ENCODE assay signal across 4 cellular contexts in the genomic region with DNA sequence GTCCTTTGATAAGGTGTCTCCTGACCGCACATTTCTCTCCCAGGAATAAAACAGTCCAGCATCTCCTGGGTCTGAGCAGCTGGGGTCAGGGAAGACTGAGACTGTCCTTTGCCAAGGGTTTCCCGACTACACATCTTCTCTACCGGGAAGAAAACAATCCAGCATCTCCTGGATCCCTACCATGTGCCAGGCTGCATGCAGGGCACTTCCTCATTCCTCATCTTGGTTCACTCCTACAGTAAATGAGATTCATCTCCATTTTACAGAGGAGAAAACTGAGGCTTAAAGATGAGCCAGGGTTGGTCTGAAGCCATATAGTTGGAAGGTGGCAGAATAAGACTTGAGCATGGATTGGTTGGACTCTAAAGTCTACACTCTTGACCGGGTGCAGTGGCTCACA.
TF ChIP-seq lines count a peak whose summit lies in the region.

No MANE protein-coding gene starts in this region.

TF ChIP-seq in A549, 52 proteins besides CTCF, POLR2A, EP300 and RAD21:
- no peak for TF ChIP-seq ESRRA (IDR thresholded peaks at IDR 0.05; ENCODE audit: borderline replicate concordance, low read length)
- no peak for TF ChIP-seq CBX2 (IDR thresholded peaks at IDR 0.05; ENCODE audit: borderline replicate concordance, low read depth)
- TF ChIP-seq, protein P1, sequence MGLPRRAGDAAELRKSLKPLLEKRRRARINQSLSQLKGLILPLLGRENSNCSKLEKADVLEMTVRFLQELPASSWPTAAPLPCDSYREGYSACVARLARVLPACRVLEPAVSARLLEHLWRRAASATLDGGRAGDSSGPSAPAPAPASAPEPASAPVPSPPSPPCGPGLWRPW (IDR thresholded peaks at IDR 0.05): no peak
- TF ChIP-seq MYC (IDR thresholded peaks at IDR 0.05; ENCODE audit: borderline replicate concordance, low read length): 0 out of 2 replicates have a peak, but pooled peaks have one; percentile 22
- no peak for TF ChIP-seq SMC3 (IDR thresholded peaks at IDR 0.05)

TF ChIP-seq in GM12891, 5 proteins besides CTCF, POLR2A, EP300 and RAD21:
- TF ChIP-seq SPI1 (IDR thresholded peaks at IDR 0.05; ENCODE audit: low read depth, low read length): peak; percentile 27; the same call in 1 of the 2 replicates
- no peak for TF ChIP-seq POU2F2 (IDR thresholded peaks at IDR 0.05; ENCODE audit: low read depth, low read length)

TF ChIP-seq in SK-N-SH, 30 proteins besides CTCF, POLR2A, EP300 and RAD21:
- TF ChIP-seq, protein P2, sequence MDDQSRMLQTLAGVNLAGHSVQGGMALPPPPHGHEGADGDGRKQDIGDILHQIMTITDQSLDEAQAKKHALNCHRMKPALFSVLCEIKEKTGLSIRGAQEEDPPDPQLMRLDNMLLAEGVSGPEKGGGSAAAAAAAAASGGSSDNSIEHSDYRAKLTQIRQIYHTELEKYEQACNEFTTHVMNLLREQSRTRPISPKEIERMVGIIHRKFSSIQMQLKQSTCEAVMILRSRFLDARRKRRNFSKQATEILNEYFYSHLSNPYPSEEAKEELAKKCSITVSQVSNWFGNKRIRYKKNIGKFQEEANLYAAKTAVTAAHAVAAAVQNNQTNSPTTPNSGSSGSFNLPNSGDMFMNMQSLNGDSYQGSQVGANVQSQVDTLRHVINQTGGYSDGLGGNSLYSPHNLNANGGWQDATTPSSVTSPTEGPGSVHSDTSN (IDR thresholded peaks at IDR 0.05): no peak
- TF ChIP-seq GABPA (IDR thresholded peaks at IDR 0.05; ENCODE audit: low read depth) (no peak), TEAD4 (IDR thresholded peaks at IDR 0.05; ENCODE audit: borderline replicate concordance, insufficient read depth) (no peak), NFIC (IDR thresholded peaks at IDR 0.05; ENCODE audit: borderline replicate concordance) (no peak), FOXM1 (IDR thresholded peaks at IDR 0.05; ENCODE audit: low read depth) (no peak)
- TF ChIP-seq, protein P3, sequence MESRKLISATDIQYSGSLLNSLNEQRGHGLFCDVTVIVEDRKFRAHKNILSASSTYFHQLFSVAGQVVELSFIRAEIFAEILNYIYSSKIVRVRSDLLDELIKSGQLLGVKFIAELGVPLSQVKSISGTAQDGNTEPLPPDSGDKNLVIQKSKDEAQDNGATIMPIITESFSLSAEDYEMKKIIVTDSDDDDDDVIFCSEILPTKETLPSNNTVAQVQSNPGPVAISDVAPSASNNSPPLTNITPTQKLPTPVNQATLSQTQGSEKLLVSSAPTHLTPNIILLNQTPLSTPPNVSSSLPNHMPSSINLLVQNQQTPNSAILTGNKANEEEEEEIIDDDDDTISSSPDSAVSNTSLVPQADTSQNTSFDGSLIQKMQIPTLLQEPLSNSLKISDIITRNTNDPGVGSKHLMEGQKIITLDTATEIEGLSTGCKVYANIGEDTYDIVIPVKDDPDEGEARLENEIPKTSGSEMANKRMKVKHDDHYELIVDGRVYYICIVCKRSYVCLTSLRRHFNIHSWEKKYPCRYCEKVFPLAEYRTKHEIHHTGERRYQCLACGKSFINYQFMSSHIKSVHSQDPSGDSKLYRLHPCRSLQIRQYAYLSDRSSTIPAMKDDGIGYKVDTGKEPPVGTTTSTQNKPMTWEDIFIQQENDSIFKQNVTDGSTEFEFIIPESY (IDR thresholded peaks at IDR 0.05; ENCODE audit: borderline replicate concordance, low read depth): no peak

TF ChIP-seq in WTC11, 78 proteins besides CTCF, POLR2A, EP300 and RAD21:
- TF ChIP-seq, protein P4, sequence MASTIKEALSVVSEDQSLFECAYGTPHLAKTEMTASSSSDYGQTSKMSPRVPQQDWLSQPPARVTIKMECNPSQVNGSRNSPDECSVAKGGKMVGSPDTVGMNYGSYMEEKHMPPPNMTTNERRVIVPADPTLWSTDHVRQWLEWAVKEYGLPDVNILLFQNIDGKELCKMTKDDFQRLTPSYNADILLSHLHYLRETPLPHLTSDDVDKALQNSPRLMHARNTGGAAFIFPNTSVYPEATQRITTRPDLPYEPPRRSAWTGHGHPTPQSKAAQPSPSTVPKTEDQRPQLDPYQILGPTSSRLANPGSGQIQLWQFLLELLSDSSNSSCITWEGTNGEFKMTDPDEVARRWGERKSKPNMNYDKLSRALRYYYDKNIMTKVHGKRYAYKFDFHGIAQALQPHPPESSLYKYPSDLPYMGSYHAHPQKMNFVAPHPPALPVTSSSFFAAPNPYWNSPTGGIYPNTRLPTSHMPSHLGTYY (CRISPR knock-in tag; IDR thresholded peaks at IDR 0.05): no peak
- no peak for TF ChIP-seq RELA (CRISPR knock-in tag; IDR thresholded peaks at IDR 0.05; ENCODE audit: borderline replicate concordance)
- TF ChIP-seq, protein P5, sequence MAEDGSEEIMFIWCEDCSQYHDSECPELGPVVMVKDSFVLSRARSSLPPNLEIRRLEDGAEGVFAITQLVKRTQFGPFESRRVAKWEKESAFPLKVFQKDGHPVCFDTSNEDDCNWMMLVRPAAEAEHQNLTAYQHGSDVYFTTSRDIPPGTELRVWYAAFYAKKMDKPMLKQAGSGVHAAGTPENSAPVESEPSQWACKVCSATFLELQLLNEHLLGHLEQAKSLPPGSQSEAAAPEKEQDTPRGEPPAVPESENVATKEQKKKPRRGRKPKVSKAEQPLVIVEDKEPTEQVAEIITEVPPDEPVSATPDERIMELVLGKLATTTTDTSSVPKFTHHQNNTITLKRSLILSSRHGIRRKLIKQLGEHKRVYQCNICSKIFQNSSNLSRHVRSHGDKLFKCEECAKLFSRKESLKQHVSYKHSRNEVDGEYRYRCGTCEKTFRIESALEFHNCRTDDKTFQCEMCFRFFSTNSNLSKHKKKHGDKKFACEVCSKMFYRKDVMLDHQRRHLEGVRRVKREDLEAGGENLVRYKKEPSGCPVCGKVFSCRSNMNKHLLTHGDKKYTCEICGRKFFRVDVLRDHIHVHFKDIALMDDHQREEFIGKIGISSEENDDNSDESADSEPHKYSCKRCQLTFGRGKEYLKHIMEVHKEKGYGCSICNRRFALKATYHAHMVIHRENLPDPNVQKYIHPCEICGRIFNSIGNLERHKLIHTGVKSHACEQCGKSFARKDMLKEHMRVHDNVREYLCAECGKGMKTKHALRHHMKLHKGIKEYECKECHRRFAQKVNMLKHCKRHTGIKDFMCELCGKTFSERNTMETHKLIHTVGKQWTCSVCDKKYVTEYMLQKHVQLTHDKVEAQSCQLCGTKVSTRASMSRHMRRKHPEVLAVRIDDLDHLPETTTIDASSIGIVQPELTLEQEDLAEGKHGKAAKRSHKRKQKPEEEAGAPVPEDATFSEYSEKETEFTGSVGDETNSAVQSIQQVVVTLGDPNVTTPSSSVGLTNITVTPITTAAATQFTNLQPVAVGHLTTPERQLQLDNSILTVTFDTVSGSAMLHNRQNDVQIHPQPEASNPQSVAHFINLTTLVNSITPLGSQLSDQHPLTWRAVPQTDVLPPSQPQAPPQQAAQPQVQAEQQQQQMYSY (CRISPR knock-in tag; IDR thresholded peaks at IDR 0.05): no peak
- TF ChIP-seq PRRX2 (CRISPR knock-in tag; IDR thresholded peaks at IDR 0.05): no peak
